Comparison of ENCODE assay signal across 1 cellular context in genomic region chr20:38043512-38044300, GRCh38.
A peak's percentile ranks its signal among the peaks of the same experiment; 100 is the strongest.
TF ChIP-seq lines count a peak whose summit lies in the region.

No MANE protein-coding gene starts in this region.

TF ChIP-seq in HepG2, 621 proteins besides CTCF, POLR2A, EP300 and RAD21:
- TF ChIP-seq SKIL (CRISPR knock-in tag; IDR thresholded peaks at IDR 0.05; ENCODE audit: borderline replicate concordance) (no peak), STAG1 (CRISPR knock-in tag; IDR thresholded peaks at IDR 0.05) (no peak), FOSL2 (CRISPR knock-in tag; IDR thresholded peaks at IDR 0.05) (0 out of 2 replicates have a peak, but pooled peaks have one; percentile 27), MAFF (IDR thresholded peaks at IDR 0.05; ENCODE audit: low read depth, low read length) (no peak), PAX8 (CRISPR knock-in tag; IDR thresholded peaks at IDR 0.05; ENCODE audit: borderline replicate concordance) (no peak), ZNF766 (CRISPR knock-in tag; IDR thresholded peaks at IDR 0.05; ENCODE audit: borderline replicate concordance) (no peak), ZNF329 (CRISPR knock-in tag; IDR thresholded peaks at IDR 0.05; ENCODE audit: low read depth) (no peak), ATF3 (CRISPR knock-in tag; IDR thresholded peaks at IDR 0.05) (no peak), KLF6 (CRISPR knock-in tag; IDR thresholded peaks at IDR 0.05) (no peak), REST (IDR thresholded peaks at IDR 0.05; ENCODE audit: borderline replicate concordance in 1 of 2, low read depth in 1 of 2, low read length in 2 of 2) (no peak), HOXA9 (CRISPR knock-in tag; IDR thresholded peaks at IDR 0.05; ENCODE audit: borderline replicate concordance) (0 out of 2 replicates have a peak, but pooled peaks have one; percentile 14), HMGXB4 (CRISPR knock-in tag; IDR thresholded peaks at IDR 0.05; ENCODE audit: borderline replicate concordance in 1 of 2, low read depth in 1 of 2) (no peak)
